ENCODE assay signal across 8 cellular contexts in the genomic region with DNA sequence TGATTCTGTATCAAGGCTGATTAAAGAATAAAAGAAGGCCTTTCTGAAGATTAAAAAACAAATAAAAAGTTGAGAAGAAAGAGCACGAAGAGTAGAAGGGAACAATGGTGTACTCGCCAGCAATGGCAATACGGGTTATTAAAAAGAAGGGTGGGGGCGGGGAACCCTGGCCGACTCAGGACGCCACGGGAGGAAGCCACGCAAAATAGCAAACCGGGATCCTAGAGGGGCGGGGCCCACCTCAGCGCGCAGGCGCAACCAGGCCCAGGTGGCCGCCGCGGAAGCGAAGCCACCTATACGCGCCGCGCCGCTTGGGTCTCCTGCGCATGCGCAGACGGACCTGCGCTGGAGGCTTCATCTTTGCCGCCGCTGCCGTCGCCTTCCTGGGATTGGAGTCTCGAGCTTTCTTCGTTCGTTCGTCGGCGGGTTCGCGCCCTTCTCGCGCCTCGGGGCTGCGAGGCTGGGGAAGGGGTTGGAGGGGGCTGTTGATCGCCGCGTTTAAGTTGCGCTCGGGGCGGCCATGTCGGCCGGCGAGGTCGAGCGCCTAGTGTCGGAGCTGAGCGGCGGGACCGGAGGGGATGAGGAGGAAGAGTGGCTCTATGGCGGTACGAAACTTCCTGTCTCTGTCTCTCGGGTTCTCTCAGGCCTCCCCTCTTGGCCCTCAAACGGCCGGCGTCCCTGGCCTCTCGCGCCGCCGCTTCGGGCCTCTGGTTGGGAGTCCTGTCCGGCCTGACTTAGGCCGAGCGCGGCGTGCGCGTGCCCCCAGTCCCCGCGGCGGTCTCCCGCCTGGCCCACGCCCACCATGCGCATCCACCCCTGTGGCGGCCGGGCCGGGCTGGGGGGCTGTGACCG. TPM values are rescaled to one million over a fixed set of nuclear protein-coding genes. Genes with fewer than 3 reads are reported as not detected.
A peak's percentile ranks its signal among the peaks of the same experiment; 100 is the strongest.
DNase-seq lines count a peak whose midpoint lies in the region; ATAC-seq and TF ChIP-seq lines count a peak whose summit lies in the region.

A gene with protein sequence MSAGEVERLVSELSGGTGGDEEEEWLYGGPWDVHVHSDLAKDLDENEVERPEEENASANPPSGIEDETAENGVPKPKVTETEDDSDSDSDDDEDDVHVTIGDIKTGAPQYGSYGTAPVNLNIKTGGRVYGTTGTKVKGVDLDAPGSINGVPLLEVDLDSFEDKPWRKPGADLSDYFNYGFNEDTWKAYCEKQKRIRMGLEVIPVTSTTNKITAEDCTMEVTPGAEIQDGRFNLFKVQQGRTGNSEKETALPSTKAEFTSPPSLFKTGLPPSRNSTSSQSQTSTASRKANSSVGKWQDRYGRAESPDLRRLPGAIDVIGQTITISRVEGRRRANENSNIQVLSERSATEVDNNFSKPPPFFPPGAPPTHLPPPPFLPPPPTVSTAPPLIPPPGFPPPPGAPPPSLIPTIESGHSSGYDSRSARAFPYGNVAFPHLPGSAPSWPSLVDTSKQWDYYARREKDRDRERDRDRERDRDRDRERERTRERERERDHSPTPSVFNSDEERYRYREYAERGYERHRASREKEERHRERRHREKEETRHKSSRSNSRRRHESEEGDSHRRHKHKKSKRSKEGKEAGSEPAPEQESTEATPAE (plus strand): TSS at position 323 of the 852 bp plus-strand sequence. CDS start 198 bp downstream, at position 521.

- H3K4me3 Mint-ChIP-seq in GM23338 (peak within 1 kb of the TSS; percentile 94), natural killer cell (peak within 1 kb of the TSS; percentile 97)

- H3K27me3 Mint-ChIP-seq in GM23338 (ENCODE audit: insufficient read depth, low read depth, poor library complexity) (peaks cover 11% of the 10 kb centered on the region), natural killer cell (ENCODE audit: low read depth in 2 of 2) (peaks cover 4 to 7% of the 10 kb centered on the region in 2 donors)

- H3K4me1 ChIP-seq in GM23338 (ENCODE audit: insufficient read depth), result peaks cover 4% of the 10 kb centered on the region; the same call in 1 of the 2 replicates

- peak within 1 kb of the TSS; percentile 92 for H2AFZ ChIP-seq in GM23338

- no peaks in the 10 kb centered on the region for H3K9me3 Mint-ChIP-seq in GM23338
- no peaks in the 10 kb centered on the region for H3K9me3 Mint-ChIP-seq in natural killer cell

- peak within 1 kb of the TSS; percentile 94 for H3K4me3 ChIP-seq in GM23338

- peak within 1 kb of the TSS; percentile 97 for H3K4me2 ChIP-seq in GM23338

- H3K27ac ChIP-seq in GM23338 (ENCODE audit: low read depth), result peak within 1 kb of the TSS; percentile 87; the same call in 1 of the 2 replicates

- H3F3A ChIP-seq in GM23338 (replicated peaks; ENCODE audit: low read depth), result no peaks in the 10 kb centered on the region

- H3K27me3 ChIP-seq in GM23338 (ENCODE audit: insufficient read depth), result no peaks in the 10 kb centered on the region

- DNase-seq in Daoy (ENCODE audit: low read depth), result peak; percentile 89
- DNase-seq in GM23338 (ENCODE audit: low spot score), result peak; percentile 93
- DNase-seq in LHCN-M2 (ENCODE audit: low read depth), result peak; percentile 79
- peak; percentile 94 for DNase-seq in RPMI8226
- peak; percentile 95 for DNase-seq in activated T-helper 9 cell treated with anti-CD3 and anti-CD28 coated beads, Interleukin-2, amount 50 U/mL, for 16 hours (ENCODE audit: low read depth)
- peak; percentile 87 for DNase-seq in fibroblast of peridontal ligament (ENCODE audit: extremely low read depth)
- DNase-seq in natural killer cell, result peak; percentile 94
- DNase-seq in stimulated activated naive CD4-positive, alpha-beta T cell treated with Interleukin-2 at 50 U/mL for 16 hours (lab: John Stamatoyannopoulos, UW), result peak; percentile 92

- H3K4me1 Mint-ChIP-seq in GM23338 (peaks cover 12% of the 10 kb centered on the region), natural killer cell (peaks cover 36% of the 10 kb centered on the region in 2 donors)

- no peak for TF ChIP-seq CTCF in GM23338 (conservative IDR thresholded peaks at IDR 0.05; ENCODE audit: low read depth in 2 of 2)
- no peak for TF ChIP-seq CTCF in natural killer cell (IDR thresholded peaks at IDR 0.05)

- peak; percentile 95 for ATAC-seq in GM23338
- peak; percentile 91 to 96 (median 94) for ATAC-seq in natural killer cell

- H3K9me2 ChIP-seq in GM23338 (ENCODE audit: insufficient read depth), result no peaks in the 10 kb centered on the region

- H3K27ac Mint-ChIP-seq in GM23338, result peak within 1 kb of the TSS; percentile 99
- peak within 1 kb of the TSS; percentile 95 to 97 for H3K27ac Mint-ChIP-seq in natural killer cell

- H4K20me1 ChIP-seq in GM23338 (replicated peaks; ENCODE audit: insufficient read depth), result peaks cover 13% of the 10 kb centered on the region; the same call in 1 of the 2 replicates

- H3K36me3 Mint-ChIP-seq in GM23338 (ENCODE audit: low read depth), result peaks cover 7% of the 10 kb centered on the region
- no peaks in the 10 kb centered on the region for H3K36me3 Mint-ChIP-seq in natural killer cell

- H3K79me2 ChIP-seq in GM23338 (replicated peaks; ENCODE audit: insufficient read depth), result peaks cover 50% of the 10 kb centered on the region

- H3K36me3 ChIP-seq in GM23338 (ENCODE audit: insufficient read depth), result peaks cover under 1% of the 10 kb centered on the region; the same call in 1 of the 2 replicates

- intact Hi-C loops in natural killer cell (cut with micrococcal nuclease), result loop anchor here (1.0 to 5.0 kb wide), 2 partner anchors 11 to 685 kb away; a partner anchor contains a TSS

TF ChIP-seq in GM23338, 12 proteins besides CTCF, POLR2A, EP300 and RAD21:
- TF ChIP-seq POLR2AphosphoS5 (IDR thresholded peaks at IDR 0.05; ENCODE audit: low read depth) (peak; percentile 96), CREB1 (CRISPR knock-in tag; IDR thresholded peaks at IDR 0.05; ENCODE audit: low read depth) (no peak)

RNA-seq across cellular contexts. Expression of the gene that starts here (rescaled TPM):
- 39.7 and 45.4 TPM in 2 replicates for total RNA-seq in Daoy (2014; rRNA removed; shearing (Covaris generic))
- 43.3 and 47.1 TPM in 2 replicates for total RNA-seq in GM23338 (2014; rRNA removed; shearing (Covaris generic))
- polyA plus RNA-seq in GM23338 (2016; fragmentation: Nextera tagmentation; extraction: Ambion mirVana), result 53.8 and 54.0 TPM in 2 replicates
- 44.1 and 46.5 TPM in 2 replicates for total RNA-seq in LHCN-M2 (2014; rRNA removed)
- 25.7 TPM for polyA plus RNA-seq in LHCN-M2 (2012)
- total RNA-seq in natural killer cell, result 10 to 100 TPM; 76.2 to 94.0 (median 85.6) TPM

Comparison
In these comparisons a context has a peak if more than half of its experiments do, and no peak if none do; other contexts are left out.
1. Peak in every context shown above with its lines: DNase-seq, ATAC-seq, H3K4me3 ChIP-seq and H3K27ac ChIP-seq.